Comparison of ENCODE assay signal across 20 cellular contexts in genomic region chr17:64212122-64212521, GRCh38. TPM values are rescaled to one million over a fixed set of nuclear protein-coding genes. Genes with fewer than 3 reads are reported as not detected.
DNase-seq lines count a peak whose midpoint lies in the region; ATAC-seq and TF ChIP-seq lines count a peak whose summit lies in the region.
"Had no signal": no experiment of that assay in that cellular context is flagged by ENCODE, and none has a peak within 500 bp of the region (broad histone marks: within the 10 kb centered on the region; RNA-seq: fewer than 3 reads in every experiment).

No MANE protein-coding gene starts in this region.

- no peak for TF ChIP-seq EP300 in ovary (IDR thresholded peaks at IDR 0.05)

- H3K9me3 ChIP-seq in SK-N-MC (ENCODE audit: low read depth, low read length) (no peaks in the 10 kb centered on the region), fibroblast of lung (ENCODE audit: control insufficient read depth, insufficient read depth, low read depth, low read length) (no peaks in the 10 kb centered on the region), osteoblast (ENCODE audit: low read depth, low read length) (no peaks in the 10 kb centered on the region), ovary (no peaks in the 10 kb centered on the region)

- H3K36me3 ChIP-seq in SK-N-MC (ENCODE audit: insufficient read depth, low read length) (peaks cover 4% of the 10 kb centered on the region), fibroblast of lung (ENCODE audit: control insufficient read depth, insufficient read depth, low read length) (peaks cover 5% of the 10 kb centered on the region), osteoblast (ENCODE audit: insufficient read depth, low read length) (peaks cover 16% of the 10 kb centered on the region), ovary (no peaks in the 10 kb centered on the region)

- 45 to 51% (median 45%) methylated on average over 2 of the region's 2 CpGs for WGBS in ovary, 3 donors

- H3K4me1 ChIP-seq in fibroblast of lung (ENCODE audit: control insufficient read depth, extremely low read depth, insufficient read depth, low read length) (peaks cover 15% of the 10 kb centered on the region), osteoblast (ENCODE audit: insufficient read depth, low read length) (peaks cover 41% of the 10 kb centered on the region), ovary (ENCODE audit: insufficient read depth) (peaks cover 10% of the 10 kb centered on the region)

- H3K4me3 ChIP-seq in SK-N-MC (0 out of 2 replicates have a peak overlapping the region, but pooled peaks have one; percentile 8), fibroblast of lung (replicated peaks in 1 of 4; ENCODE audit: control extremely low read depth in 1 of 4, insufficient read depth in 1 of 4, low read depth in 3 of 4, low read length in 4 of 4) (no peak overlapping the region), osteoblast (ENCODE audit: insufficient read depth, low read length) (no peak overlapping the region), ovary (no peak overlapping the region)

- H2AFZ ChIP-seq in fibroblast of lung (ENCODE audit: low read length) (no peak overlapping the region), osteoblast (ENCODE audit: low read length) (no peak overlapping the region)

- H3K36me3 Mint-ChIP-seq in activated naive CD4-positive, alpha-beta T cell treated with anti-CD3 and anti-CD28 coated beads, Interleukin-2, amount 50 U/mL, for 72 hours: peaks cover 18 to 21% of the 10 kb centered on the region in 2 donors

- peak; percentile 26 for DNase-seq in AG08396 (ENCODE audit: low spot score)
- DNase-seq in SK-N-MC (ENCODE audit: low read depth, low spot score): no peak
- DNase-seq in fibroblast of lung (ENCODE audit: low read depth in 2 of 2): peak in 1 of 2 donors; percentile 61
- DNase-seq in osteoblast (ENCODE audit: insufficient read length, low spot score, missing footprints): peak; percentile 88
- no peak for DNase-seq in GM10248 (ENCODE audit: extremely low spot score)
- no peak for DNase-seq in activated naive CD4-positive, alpha-beta T cell treated with anti-CD3 and anti-CD28 coated beads, Interleukin-2, amount 50 U/mL, for 72 hours (ENCODE audit: low spot score in 2 of 2)
- no peak for DNase-seq in ovary
- DNase-seq: activated CD8-positive, alpha-beta T cell treated with anti-CD3 and anti-CD28 coated beads for 36 hours; activated T-cell treated with anti-CD3 and anti-CD28 coated beads, Interleukin-2, amount 50 U/mL, for 48 hours; central memory CD4-positive, alpha-beta T cell; effector memory CD8-positive, alpha-beta T cell; Kasumi-1; kidney glomerular epithelial cell; retina; stimulated activated CD4-positive, alpha-beta T cell treated with anti-CD3 and anti-CD28 coated beads, Interleukin-15, amount 100 ng/mL, for 24 hours; T-helper 1 cell had no signal

- no peak for TF ChIP-seq POLR2A in ovary (IDR thresholded peaks at IDR 0.05)

- intact Hi-C loops in ovary (cut with DNase I): no loop called here

- no peaks in the 10 kb centered on the region for H3K9me3 Mint-ChIP-seq in activated naive CD4-positive, alpha-beta T cell treated with anti-CD3 and anti-CD28 coated beads, Interleukin-2, amount 50 U/mL, for 72 hours
- H3K9me3 Mint-ChIP-seq: activated CD8-positive, alpha-beta T cell treated with anti-CD3 and anti-CD28 coated beads for 36 hours; effector memory CD8-positive, alpha-beta T cell; memory B cell; stimulated activated effector memory CD8-positive, alpha-beta T cell treated with anti-CD3 and anti-CD28 coated beads, Interleukin-12 subunit alpha, Interleukin-12 subunit beta, amount 100 ng/mL, for 72 hours had no signal

- POLR2A ChIA-PET in GM10248 (lab: Yijun Ruan, JAX): no interaction called here

- CTCF ChIA-PET in GM10248 (lab: Yijun Ruan, JAX): no interaction called here

- ATAC-seq in HG03108 (IDR thresholded peaks at IDR 0.05; ENCODE audit: unreplicated experiment): no peak
- ATAC-seq in activated naive CD4-positive, alpha-beta T cell treated with anti-CD3 and anti-CD28 coated beads, Interleukin-2, amount 50 U/mL, for 72 hours: no peak
- ATAC-seq: activated CD8-positive, alpha-beta T cell treated with anti-CD3 and anti-CD28 coated beads for 36 hours; effector memory CD8-positive, alpha-beta T cell; Right ventricle myocardium inferior; stimulated activated effector memory CD8-positive, alpha-beta T cell treated with anti-CD3 and anti-CD28 coated beads, Interleukin-12 subunit alpha, Interleukin-12 subunit beta, amount 100 ng/mL, for 72 hours had no signal

- no peaks in the 10 kb centered on the region for H4K20me1 ChIP-seq in fibroblast of lung (ENCODE audit: control insufficient read depth, extremely low read depth, insufficient read depth, low read length)
- no peaks in the 10 kb centered on the region for H4K20me1 ChIP-seq in osteoblast (ENCODE audit: insufficient read depth, low read length)

- no peak for TF ChIP-seq CTCF in fibroblast of lung (conservative IDR thresholded peaks at IDR 0.05 in 1 of 2, IDR thresholded peaks at IDR 0.05 in 1 of 2; ENCODE audit: low read depth in 1 of 2, low read length in 2 of 2)
- TF ChIP-seq CTCF in osteoblast (IDR thresholded peaks at IDR 0.05; ENCODE audit: extremely low read depth, low read depth, low read length): no peak
- no peak for TF ChIP-seq CTCF in GM10248 (IDR thresholded peaks at IDR 0.05; ENCODE audit: control extremely low read depth, extremely low read depth, low read depth, missing control alignments)
- TF ChIP-seq CTCF in ovary (IDR thresholded peaks at IDR 0.05): no peak

- H3K9ac ChIP-seq in SK-N-MC (ENCODE audit: insufficient read length) (peak overlapping the region; percentile 19), fibroblast of lung (ENCODE audit: insufficient read depth, low read length) (no peak overlapping the region)

- H3K79me2 ChIP-seq in fibroblast of lung (ENCODE audit: control insufficient read depth, insufficient read depth, low read length): peaks cover 2% of the 10 kb centered on the region
- H3K79me2 ChIP-seq in osteoblast (ENCODE audit: insufficient read depth, low read length): peaks cover 42% of the 10 kb centered on the region

- H3K27ac ChIP-seq in SK-N-MC: peak overlapping the region; percentile 83
- peak overlapping the region; percentile 23 for H3K27ac ChIP-seq in fibroblast of lung (ENCODE audit: insufficient read depth, low read length)
- peak overlapping the region; percentile 48 for H3K27ac ChIP-seq in osteoblast (ENCODE audit: low read depth, low read length)
- H3K27ac ChIP-seq in ovary: no peak overlapping the region

- H3K27ac Mint-ChIP-seq in activated naive CD4-positive, alpha-beta T cell treated with anti-CD3 and anti-CD28 coated beads, Interleukin-2, amount 50 U/mL, for 72 hours: no peak overlapping the region
- H3K27ac Mint-ChIP-seq: activated CD8-positive, alpha-beta T cell treated with anti-CD3 and anti-CD28 coated beads for 36 hours; effector memory CD8-positive, alpha-beta T cell; memory B cell; stimulated activated effector memory CD8-positive, alpha-beta T cell treated with anti-CD3 and anti-CD28 coated beads, Interleukin-12 subunit alpha, Interleukin-12 subunit beta, amount 100 ng/mL, for 72 hours had no signal

- H3K27me3 ChIP-seq in fibroblast of lung (ENCODE audit: control insufficient read depth, insufficient read depth, low read length): no peaks in the 10 kb centered on the region
- H3K27me3 ChIP-seq in osteoblast (ENCODE audit: insufficient read depth, low read length): no peaks in the 10 kb centered on the region
- no peaks in the 10 kb centered on the region for H3K27me3 ChIP-seq in ovary

- H3K4me2 ChIP-seq in fibroblast of lung (ENCODE audit: extremely low read depth, insufficient read depth, low read length): no peak overlapping the region
- peak overlapping the region; percentile 22 for H3K4me2 ChIP-seq in osteoblast (ENCODE audit: insufficient read depth, low read length)

RNA-seq across cellular contexts. Expression of gene TEX2, which starts 50.9 kb away (rescaled TPM):
- total RNA-seq in fibroblast of lung (23.6 and 33.4 TPM in 2 replicates), osteoblast (17.7 and 20.6 TPM in 2 replicates), ovary (10 to 100 TPM; 20.9 to 36.7 (median 31.7) TPM)
- polyA plus RNA-seq in fibroblast of lung (18.6 and 25.6 TPM in 2 replicates), ovary (10 to 100 TPM; 13.9 to 31.4 TPM)
- 16.2 and 18.9 TPM in 2 replicates for polyA plus RNA-seq in fibroblast of lung (2012)
- polyA minus RNA-seq in fibroblast of lung (ENCODE audit: low replicate concordance): 25.8 and 39.4 TPM in 2 replicates
- total RNA-seq in activated naive CD4-positive, alpha-beta T cell treated with anti-CD3 and anti-CD28 coated beads, Interleukin-2, amount 50 U/mL, for 72 hours: 10 to 100 TPM; 12.1 to 14.7 TPM

Comparison
In these comparisons a context has a peak if more than half of its experiments do, and no peak if none do; other contexts are left out.
1. DNase-seq: peak in AG08396 (single experiment) and osteoblast (single experiment); none in SK-N-MC (single experiment), GM10248 (single experiment), activated naive CD4-positive, alpha-beta T cell treated with anti-CD3 and anti-CD28 coated beads, Interleukin-2, amount 50 U/mL, for 72 hours (0 of 2) and ovary (0 of 5).
2. H3K27ac ChIP-seq: peak in SK-N-MC (single experiment), fibroblast of lung (single experiment) and osteoblast (single experiment); none in ovary (0 of 2).